Comparison of ENCODE assay signal across 8 cellular contexts in the genomic region with DNA sequence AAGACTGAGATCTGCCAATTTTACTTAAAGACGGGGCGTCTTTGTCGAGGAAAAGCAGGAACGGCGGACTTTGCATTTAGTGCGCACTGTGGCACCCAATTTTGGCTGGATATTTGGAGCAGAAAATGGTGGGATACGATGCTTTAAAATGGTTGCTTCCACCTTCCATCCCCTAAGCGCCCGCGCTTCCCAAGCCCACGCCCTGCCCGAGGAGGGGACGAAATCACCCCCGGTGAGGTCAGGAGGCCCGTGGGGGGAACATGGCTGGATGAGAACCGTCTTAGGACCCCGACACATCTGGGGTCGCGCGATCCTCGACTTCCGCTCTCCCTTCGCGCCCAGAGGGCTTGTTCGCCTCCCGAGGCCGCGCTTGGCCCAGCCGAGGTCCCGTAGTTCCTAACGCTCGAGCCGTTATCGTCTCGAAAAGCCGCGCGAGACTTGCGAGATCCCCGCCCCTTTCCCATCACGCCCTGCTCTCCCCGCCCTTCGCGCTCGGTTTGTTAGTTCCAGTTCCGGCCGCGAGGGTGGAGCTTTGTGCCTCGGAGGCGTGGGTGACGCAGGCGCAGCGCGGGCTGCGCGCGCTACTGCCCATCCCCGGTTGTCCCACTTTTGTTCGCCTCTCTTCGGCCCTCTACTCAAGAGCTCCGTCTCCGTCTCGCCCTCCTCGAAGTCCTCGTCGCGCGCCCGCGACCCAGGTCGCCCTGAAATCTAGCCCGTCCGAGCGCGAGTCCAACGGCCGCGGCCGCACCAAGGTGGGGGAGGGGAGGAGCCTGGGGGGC. TPM values are rescaled to one million over a fixed set of nuclear protein-coding genes. Genes with fewer than 3 reads are reported as not detected.
DNase-seq lines count a peak whose midpoint lies in the region; ATAC-seq, FAIRE-seq and TF ChIP-seq lines count a peak whose summit lies in the region.

Gene SRRT (plus strand): TSS at position 527 of the 779 bp plus-strand sequence. CDS start 488 bp downstream, outside the sequence.

- H3K27ac ChIP-seq in colonic mucosa (peak within 1 kb of the TSS; percentile 92), layer of hippocampus (ENCODE audit: low read depth, low read length) (peak within 1 kb of the TSS; percentile 98)

- peak; percentile 73 for ATAC-seq in HG03457 (IDR thresholded peaks at IDR 0.05; ENCODE audit: unreplicated experiment)

- POLR2A ChIA-PET in BJ (lab: Charles Lee): interaction anchor here (0.6 to 1.9 kb wide), 7 partner anchors 11 to 1062 kb away, joined by 3 to 13 read pairs (median 4); partner anchors contain the start of genes POP7 and UFSP1

- FAIRE-seq in GM19239 (lab: Jason Lieb, UNC): peak; percentile 99

- peak within 1 kb of the TSS; percentile 94 to 96 for H3K9ac ChIP-seq in colonic mucosa (ENCODE audit: low read depth in 2 of 2, low read length in 2 of 2)

- H3K27me3 ChIP-seq in BJ (ENCODE audit: control insufficient read depth, insufficient read depth, low read length) (no peaks in the 10 kb centered on the region), colonic mucosa (no peaks in the 10 kb centered on the region), layer of hippocampus (ENCODE audit: control insufficient read depth, insufficient read depth, low read length) (no peaks in the 10 kb centered on the region)

- H3K9me3 ChIP-seq in colonic mucosa: no peaks in the 10 kb centered on the region

- H3K36me3 ChIP-seq in BJ (ENCODE audit: control insufficient read depth, insufficient read depth, low read length) (peaks cover 33% of the 10 kb centered on the region), colonic mucosa (no peaks in the 10 kb centered on the region)

- peaks cover 17% of the 10 kb centered on the region for H3K4me1 ChIP-seq in colonic mucosa

- DNase-seq in BJ (ENCODE audit: low read depth): peak; percentile 79
- peak; percentile 97 for DNase-seq in GM19239 (ENCODE audit: insufficient read length, low spot score)
- DNase-seq in NCI-H526 (lab: John Stamatoyannopoulos, UW): peak; percentile 98 to 100
- DNase-seq in activated CD4-positive, alpha-beta T cell treated with anti-CD3 and anti-CD28 coated beads for 48 hours: peak; percentile 99
- peak; percentile 99 for DNase-seq in colonic mucosa
- DNase-seq in stimulated activated CD4-positive, alpha-beta T cell treated with anti-CD3 and anti-CD28 coated beads, Interleukin-1b, Interleukin-23, amount 100 ng/mL, for 4 hours (ENCODE audit: low read depth in 2 of 2): peak; percentile 95 to 98

- H3K4me3 ChIP-seq in BJ (ENCODE audit: low read depth, low read length) (peak within 1 kb of the TSS; percentile 80), colonic mucosa (peak within 1 kb of the TSS; percentile 66)

- intact Hi-C loops in colonic mucosa (cut with DNase I): no loop called here

- TF ChIP-seq CTCF in BJ (IDR thresholded peaks at IDR 0.05; ENCODE audit: insufficient read depth, low read depth, low read length) (peak; percentile 39), colonic mucosa (IDR thresholded peaks at IDR 0.05) (peak; percentile 23)

- CTCF ChIA-PET in BJ (lab: Yijun Ruan, JAX): interaction anchor here (0.6 to 2.0 kb wide), 7 partner anchors 20 to 1926 kb away, joined by 3 to 11 read pairs (median 4); partner anchors contain the start of gene ACHE

RNA-seq across cellular contexts. Expression of gene SRRT, which starts in this region (rescaled TPM):
- 37.4 and 47.1 TPM in 2 replicates for polyA plus RNA-seq in BJ (2011; rRNA removed)
- polyA minus RNA-seq in BJ (2011; rRNA and poly(A)+ RNA removed): 32.1 and 34.4 TPM in 2 replicates
- 100 to 1,000 TPM; 114 to 204 TPM for total RNA-seq in colonic mucosa

Comparison
In these comparisons a context has a peak if more than half of its experiments do, and no peak if none do; other contexts are left out.
1. Peak in every context shown above with its lines: DNase-seq, ATAC-seq, H3K4me3 ChIP-seq and H3K27ac ChIP-seq.